In genomic region chr19:50030937-50031336, GRCh38 we compare ENCODE assay signal across 19 cellular contexts.
"Had no signal": no experiment of that assay in that cellular context is flagged by ENCODE, and none has a peak within 500 bp of the region (broad histone marks: within the 10 kb centered on the region; RNA-seq: fewer than 3 reads in every experiment).

No MANE protein-coding gene starts in this region.

- H3K4me2 ChIP-seq: SK-N-SH had no signal

- DNase-seq: IMR-90, Karpas-422, KG1, MM.1S, NCI-H1092 treated with DMSO at 0.1 percent for 48 hours, NCI-H1436, NCI-H187, NCI-H2029, NCI-H2081 treated with DMSO at 0.1 percent for 48 hours, NCI-H2171, NCI-H226, NCI-H446, NCI-H510A, NCI-H524 treated with DMSO at 0.1 percent for 48 hours, NCI-H69, NCI-H774, Right ventricle myocardium superior, RPMI8226, SK-N-SH had no signal

- H3K9ac ChIP-seq: SK-N-SH had no signal

- H3K9me3 ChIP-seq: SK-N-SH had no signal
